In the genomic region with DNA sequence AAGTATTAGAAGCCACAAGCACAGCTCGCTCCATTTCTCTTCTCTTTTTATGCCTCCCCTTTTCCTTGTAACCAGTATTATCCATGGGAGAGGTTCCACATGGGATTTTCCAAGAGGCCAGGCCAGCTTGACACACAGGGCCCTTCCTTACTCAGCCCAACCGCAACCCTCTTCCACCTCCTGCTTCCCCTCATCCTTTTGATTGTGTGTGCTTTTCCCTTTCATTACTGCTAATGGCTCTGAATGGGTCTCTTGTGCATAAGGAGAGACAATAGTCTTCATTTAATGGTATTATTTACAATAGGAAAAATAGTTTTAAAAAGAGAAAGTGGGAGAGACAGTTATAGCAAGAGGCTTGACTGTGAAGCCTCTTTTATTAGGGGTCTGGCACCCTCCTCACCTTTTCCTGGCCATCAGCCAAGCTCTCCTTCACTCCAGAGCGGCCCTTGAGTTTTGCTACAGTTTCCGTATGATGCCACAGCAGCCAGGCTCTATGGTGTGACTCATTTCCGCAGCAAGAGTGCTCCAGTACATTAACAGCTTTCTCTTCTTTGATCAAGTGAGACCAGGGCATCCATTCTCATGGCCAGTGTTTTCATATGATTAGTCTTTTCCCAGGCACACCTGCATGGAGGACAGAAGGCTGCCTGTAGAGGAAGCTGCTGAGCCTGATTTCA, we compare ENCODE assay signal across 9 cellular contexts.
DNase-seq lines count a peak whose midpoint lies in the region; ATAC-seq and TF ChIP-seq lines count a peak whose summit lies in the region.
"Had no signal": no experiment of that assay in that cellular context is flagged by ENCODE, and none has a peak within 500 bp of the region (broad histone marks: within the 10 kb centered on the region; RNA-seq: fewer than 3 reads in every experiment).

No MANE protein-coding gene starts in this region.

- DNase-seq in NCI-H2029 treated with DMSO at 0.1 percent for 48 hours (lab: John Stamatoyannopoulos, UW) (peak; percentile 51), epithelial cell of prostate (ENCODE audit: low read depth, low spot score) (peak; percentile 8), CD14-positive monocyte (ENCODE audit: low spot score) (no peak), NAMALWA (ENCODE audit: low spot score) (no peak)
- DNase-seq in central memory CD4-positive, alpha-beta T cell, result no peak
- DNase-seq: stomach had no signal

- peak overlapping the region; percentile 32 for H3K27ac ChIP-seq in epithelial cell of prostate
- H3K27ac ChIP-seq: stomach had no signal

- H3K27ac Mint-ChIP-seq in CD14-positive monocyte, result no peak overlapping the region

- H3K27me3 Mint-ChIP-seq in CD14-positive monocyte (ENCODE audit: low read depth in 3 of 3), result peaks cover 0 to 2% (median 1%) of the 10 kb centered on the region in 3 donors

- intact Hi-C loops in CD14-positive monocyte (cut with micrococcal nuclease), result no loop called here

- ATAC-seq in GM18907 (IDR thresholded peaks at IDR 0.05; ENCODE audit: unreplicated experiment), result peak; percentile 75
- ATAC-seq in HG02884 (IDR thresholded peaks at IDR 0.05; ENCODE audit: unreplicated experiment), result peak; percentile 60
- no peak for ATAC-seq in HG03045 (IDR thresholded peaks at IDR 0.05; ENCODE audit: unreplicated experiment)

- H3K9me3 Mint-ChIP-seq in CD14-positive monocyte, result peaks cover 0 to 3% (median 0%) of the 10 kb centered on the region in 7 donors

- H3K36me3 Mint-ChIP-seq in CD14-positive monocyte, result no peaks in the 10 kb centered on the region

- no peaks in the 10 kb centered on the region for H3K4me1 Mint-ChIP-seq in CD14-positive monocyte

- TF ChIP-seq CTCF in CD14-positive monocyte (IDR thresholded peaks at IDR 0.05), result no peak

- no peak overlapping the region for H3K4me3 Mint-ChIP-seq in CD14-positive monocyte

Comparison
In these comparisons a context has a peak if more than half of its experiments do, and no peak if none do; other contexts are left out.
1. DNase-seq: peak in NCI-H2029 treated with DMSO at 0.1 percent for 48 hours (single experiment) and epithelial cell of prostate (single experiment); none in CD14-positive monocyte (single experiment), NAMALWA (single experiment) and central memory CD4-positive, alpha-beta T cell (single experiment).